1 cellular context compared by ENCODE assay signal in the genomic region with DNA sequence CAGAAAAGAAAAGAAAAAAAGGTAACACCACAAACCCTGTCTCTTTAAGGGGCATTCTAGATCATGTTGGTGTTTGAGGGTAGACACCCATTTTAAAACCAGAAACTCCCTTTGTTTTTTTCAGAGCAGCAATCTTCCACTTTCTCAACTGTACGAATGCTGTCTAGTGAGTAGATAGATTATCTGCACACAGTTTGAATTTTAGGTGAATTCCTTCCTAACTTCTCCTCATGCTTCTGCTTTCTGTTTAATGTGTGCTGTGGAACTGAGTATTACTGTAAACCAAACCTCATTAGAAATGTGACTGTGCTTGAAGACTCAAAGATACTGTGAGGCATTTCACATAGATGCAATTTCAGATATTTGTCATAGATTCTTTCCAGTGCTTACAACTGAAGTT.
A peak's percentile ranks its signal among the peaks of the same experiment; 100 is the strongest.
TF ChIP-seq lines count a peak whose summit lies in the region.

No MANE protein-coding gene starts in this region.

TF ChIP-seq in GM12878, 131 proteins besides CTCF, POLR2A, EP300 and RAD21 (continued from another document):
- TF ChIP-seq, protein P1, sequence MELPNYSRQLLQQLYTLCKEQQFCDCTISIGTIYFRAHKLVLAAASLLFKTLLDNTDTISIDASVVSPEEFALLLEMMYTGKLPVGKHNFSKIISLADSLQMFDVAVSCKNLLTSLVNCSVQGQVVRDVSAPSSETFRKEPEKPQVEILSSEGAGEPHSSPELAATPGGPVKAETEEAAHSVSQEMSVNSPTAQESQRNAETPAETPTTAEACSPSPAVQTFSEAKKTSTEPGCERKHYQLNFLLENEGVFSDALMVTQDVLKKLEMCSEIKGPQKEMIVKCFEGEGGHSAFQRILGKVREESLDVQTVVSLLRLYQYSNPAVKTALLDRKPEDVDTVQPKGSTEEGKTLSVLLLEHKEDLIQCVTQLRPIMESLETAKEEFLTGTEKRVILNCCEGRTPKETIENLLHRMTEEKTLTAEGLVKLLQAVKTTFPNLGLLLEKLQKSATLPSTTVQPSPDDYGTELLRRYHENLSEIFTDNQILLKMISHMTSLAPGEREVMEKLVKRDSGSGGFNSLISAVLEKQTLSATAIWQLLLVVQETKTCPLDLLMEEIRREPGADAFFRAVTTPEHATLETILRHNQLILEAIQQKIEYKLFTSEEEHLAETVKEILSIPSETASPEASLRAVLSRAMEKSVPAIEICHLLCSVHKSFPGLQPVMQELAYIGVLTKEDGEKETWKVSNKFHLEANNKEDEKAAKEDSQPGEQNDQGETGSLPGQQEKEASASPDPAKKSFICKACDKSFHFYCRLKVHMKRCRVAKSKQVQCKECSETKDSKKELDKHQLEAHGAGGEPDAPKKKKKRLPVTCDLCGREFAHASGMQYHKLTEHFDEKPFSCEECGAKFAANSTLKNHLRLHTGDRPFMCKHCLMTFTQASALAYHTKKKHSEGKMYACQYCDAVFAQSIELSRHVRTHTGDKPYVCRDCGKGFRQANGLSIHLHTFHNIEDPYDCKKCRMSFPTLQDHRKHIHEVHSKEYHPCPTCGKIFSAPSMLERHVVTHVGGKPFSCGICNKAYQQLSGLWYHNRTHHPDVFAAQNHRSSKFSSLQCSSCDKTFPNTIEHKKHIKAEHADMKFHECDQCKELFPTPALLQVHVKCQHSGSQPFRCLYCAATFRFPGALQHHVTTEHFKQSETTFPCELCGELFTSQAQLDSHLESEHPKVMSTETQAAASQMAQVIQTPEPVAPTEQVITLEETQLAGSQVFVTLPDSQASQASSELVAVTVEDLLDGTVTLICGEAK (IDR thresholded peaks at IDR 0.05; ENCODE audit: borderline replicate concordance), result no peak
- TF ChIP-seq NFIC (IDR thresholded peaks at IDR 0.05; ENCODE audit: low read depth, low read length), result peak; percentile 45; the same call in 1 of the 2 replicates
